Comparison of ENCODE assay signal across 23 cellular contexts in genomic region chr12:6902448-6902847, GRCh38. TPM values are rescaled to one million over a fixed set of nuclear protein-coding genes. Genes with fewer than 3 reads are reported as not detected.
DNase-seq lines count a peak whose midpoint lies in the region; ATAC-seq and TF ChIP-seq lines count a peak whose summit lies in the region.
"Had no signal": no experiment of that assay in that cellular context is flagged by ENCODE, and none has a peak within 500 bp of the region (broad histone marks: within the 10 kb centered on the region; RNA-seq: fewer than 3 reads in every experiment).

No MANE protein-coding gene starts in this region.

- no peak overlapping the region for H3K4me3 ChIP-seq in GM23248

- DNase-seq in activated naive CD8-positive, alpha-beta T cell treated with anti-CD3 and anti-CD28 coated beads, Interleukin-2, amount 10 ng/mL, durations not matched to agents 7 days and 5 days: no peak
- DNase-seq in activated naive CD8-positive, alpha-beta T cell treated with anti-CD3 and anti-CD28 coated beads, Interleukin-2, amount 50 U/mL, for 24 hours: no peak
- DNase-seq in glutamatergic neuron: no peak
- DNase-seq in activated CD8-positive, alpha-beta memory T cell treated with anti-CD3 and anti-CD28 coated beads for 24 hours: no peak
- DNase-seq in GM23248: no peak
- DNase-seq: 8988T; ACHN; BE2C; Calu3; CD8-positive, alpha-beta memory T cell; DMS79 treated with DMSO at 0.1 percent for 48 hours; IMR-90; MM.1S; NCI-H2029; NCI-H446 treated with DMSO at 0.1 percent for 48 hours; NCI-H526; RPMI8226; SHP77 had no signal

- WGBS in GM23248 (ENCODE audit: low coverage in 1 of 2, low lambda C conversion rate in 2 of 2, missing lambda C conversion rate in 2 of 2), 2 experiments: 62 to 70% methylated on average over 4 of the region's 4 CpGs

- H3K9me3 Mint-ChIP-seq in activated naive CD8-positive, alpha-beta T cell treated with anti-CD3 and anti-CD28 coated beads, Interleukin-2, amount 10 ng/mL, durations not matched to agents 7 days and 5 days: no peaks in the 10 kb centered on the region
- H3K9me3 Mint-ChIP-seq in activated naive CD8-positive, alpha-beta T cell treated with anti-CD3 and anti-CD28 coated beads, Interleukin-2, amount 50 U/mL, for 24 hours: no peaks in the 10 kb centered on the region
- H3K9me3 Mint-ChIP-seq in activated T-helper 17 cell treated with anti-CD3 and anti-CD28 coated beads, Interleukin-2, amount 50 U/mL, for 72 hours: no peaks in the 10 kb centered on the region
- H3K9me3 Mint-ChIP-seq in glutamatergic neuron (ENCODE audit: unreplicated experiment): peaks cover 6% of the 10 kb centered on the region
- H3K9me3 Mint-ChIP-seq: CD14-positive monocyte; CD8-positive, alpha-beta memory T cell had no signal

- H3K27ac ChIP-seq in GM23248: no peak overlapping the region
- H3K27ac ChIP-seq: KMS-11 had no signal

- no peaks in the 10 kb centered on the region for H3K36me3 ChIP-seq in GM23248 (ENCODE audit: low read depth)
- H3K36me3 ChIP-seq: BE2C had no signal

- peaks cover 13% of the 10 kb centered on the region for H3K4me1 Mint-ChIP-seq in activated naive CD8-positive, alpha-beta T cell treated with anti-CD3 and anti-CD28 coated beads, Interleukin-2, amount 10 ng/mL, durations not matched to agents 7 days and 5 days
- H3K4me1 Mint-ChIP-seq in activated naive CD8-positive, alpha-beta T cell treated with anti-CD3 and anti-CD28 coated beads, Interleukin-2, amount 50 U/mL, for 24 hours: peaks cover 12% of the 10 kb centered on the region
- peaks cover 4% of the 10 kb centered on the region for H3K4me1 Mint-ChIP-seq in activated T-helper 17 cell treated with anti-CD3 and anti-CD28 coated beads, Interleukin-2, amount 50 U/mL, for 72 hours
- H3K4me1 Mint-ChIP-seq in glutamatergic neuron (ENCODE audit: low read depth, unreplicated experiment): no peaks in the 10 kb centered on the region

- POLR2A ChIA-PET in activated naive CD8-positive, alpha-beta T cell treated with anti-CD3 and anti-CD28 coated beads, Interleukin-2, amount 10 ng/mL, durations not matched to agents 7 days and 5 days (lab: Charles Lee): interaction anchor here (1.0 to 1.1 kb wide), 2 partner anchors 11 to 116 kb away, joined by 3 read pairs; partner anchors contain the start of gene LPCAT3

- peaks cover 8% of the 10 kb centered on the region; the same call in 1 of the 2 replicates for H3K4me1 ChIP-seq in GM23248 (ENCODE audit: insufficient read depth)

- no peaks in the 10 kb centered on the region for H3F3A ChIP-seq in GM23248 (ENCODE audit: insufficient read depth)

- no peak overlapping the region for H3K4me3 Mint-ChIP-seq in activated naive CD8-positive, alpha-beta T cell treated with anti-CD3 and anti-CD28 coated beads, Interleukin-2, amount 10 ng/mL, durations not matched to agents 7 days and 5 days
- H3K4me3 Mint-ChIP-seq in activated naive CD8-positive, alpha-beta T cell treated with anti-CD3 and anti-CD28 coated beads, Interleukin-2, amount 50 U/mL, for 24 hours: no peak overlapping the region
- no peak overlapping the region for H3K4me3 Mint-ChIP-seq in activated T-helper 17 cell treated with anti-CD3 and anti-CD28 coated beads, Interleukin-2, amount 50 U/mL, for 72 hours
- H3K4me3 Mint-ChIP-seq in glutamatergic neuron (ENCODE audit: unreplicated experiment): peak overlapping the region; percentile 6
- H3K4me3 Mint-ChIP-seq: CD14-positive monocyte; CD8-positive, alpha-beta memory T cell had no signal

- ATAC-seq in activated naive CD8-positive, alpha-beta T cell treated with anti-CD3 and anti-CD28 coated beads, Interleukin-2, amount 10 ng/mL, durations not matched to agents 7 days and 5 days (ENCODE audit: low read depth): no peak
- ATAC-seq in activated naive CD8-positive, alpha-beta T cell treated with anti-CD3 and anti-CD28 coated beads, Interleukin-2, amount 50 U/mL, for 24 hours: no peak
- ATAC-seq in activated T-helper 17 cell treated with anti-CD3 and anti-CD28 coated beads, Interleukin-2, amount 50 U/mL, for 72 hours (replicated peaks): no peak
- ATAC-seq in GM19023 (IDR thresholded peaks at IDR 0.05; ENCODE audit: unreplicated experiment): no peak
- ATAC-seq: HCT116 had no signal

- no peak overlapping the region for H3K4me2 ChIP-seq in GM23248 (ENCODE audit: unreplicated experiment)
- H3K4me2 ChIP-seq: KMS-11 had no signal

- no peaks in the 10 kb centered on the region for H3K79me2 ChIP-seq in GM23248 (ENCODE audit: insufficient read depth)

- H3K9ac ChIP-seq in GM23248: no peak overlapping the region
- H3K9ac ChIP-seq: KMS-11 had no signal

- H4K20me1 ChIP-seq in GM23248 (ENCODE audit: insufficient read depth): no peaks in the 10 kb centered on the region

- no peaks in the 10 kb centered on the region for H3K9me2 ChIP-seq in GM23248 (ENCODE audit: insufficient read depth)

- no peak overlapping the region for H2AFZ ChIP-seq in GM23248

- no peaks in the 10 kb centered on the region for H3K27me3 ChIP-seq in GM23248 (replicated peaks; ENCODE audit: insufficient read depth)
- H3K27me3 ChIP-seq: BE2C had no signal

- peak overlapping the region; percentile 1 for H3K27ac Mint-ChIP-seq in activated naive CD8-positive, alpha-beta T cell treated with anti-CD3 and anti-CD28 coated beads, Interleukin-2, amount 10 ng/mL, durations not matched to agents 7 days and 5 days
- no peak overlapping the region for H3K27ac Mint-ChIP-seq in activated naive CD8-positive, alpha-beta T cell treated with anti-CD3 and anti-CD28 coated beads, Interleukin-2, amount 50 U/mL, for 24 hours
- peak overlapping the region; percentile 11 for H3K27ac Mint-ChIP-seq in activated T-helper 17 cell treated with anti-CD3 and anti-CD28 coated beads, Interleukin-2, amount 50 U/mL, for 72 hours
- no peak overlapping the region for H3K27ac Mint-ChIP-seq in glutamatergic neuron (ENCODE audit: unreplicated experiment)
- H3K27ac Mint-ChIP-seq: CD14-positive monocyte had no signal

- in situ Hi-C loops in GM23248 (cut with MboI): no loop called here

- no peaks in the 10 kb centered on the region for H3K9me3 ChIP-seq in GM23248 (ENCODE audit: low read depth)
- H3K9me3 ChIP-seq: BE2C had no signal

- TF ChIP-seq CTCF in glutamatergic neuron (IDR thresholded peaks at IDR 0.05; ENCODE audit: partially characterized antibody, unreplicated experiment): no peak

- H3K36me3 Mint-ChIP-seq in activated naive CD8-positive, alpha-beta T cell treated with anti-CD3 and anti-CD28 coated beads, Interleukin-2, amount 10 ng/mL, durations not matched to agents 7 days and 5 days: no peaks in the 10 kb centered on the region
- no peaks in the 10 kb centered on the region for H3K36me3 Mint-ChIP-seq in activated naive CD8-positive, alpha-beta T cell treated with anti-CD3 and anti-CD28 coated beads, Interleukin-2, amount 50 U/mL, for 24 hours (ENCODE audit: low read depth)
- no peaks in the 10 kb centered on the region for H3K36me3 Mint-ChIP-seq in activated T-helper 17 cell treated with anti-CD3 and anti-CD28 coated beads, Interleukin-2, amount 50 U/mL, for 72 hours (ENCODE audit: low read depth)
- no peaks in the 10 kb centered on the region for H3K36me3 Mint-ChIP-seq in glutamatergic neuron (ENCODE audit: unreplicated experiment)
- H3K36me3 Mint-ChIP-seq: CD14-positive monocyte; CD8-positive, alpha-beta memory T cell had no signal

- H3K27me3 Mint-ChIP-seq in activated naive CD8-positive, alpha-beta T cell treated with anti-CD3 and anti-CD28 coated beads, Interleukin-2, amount 10 ng/mL, durations not matched to agents 7 days and 5 days: peaks cover 2% of the 10 kb centered on the region
- no peaks in the 10 kb centered on the region for H3K27me3 Mint-ChIP-seq in activated naive CD8-positive, alpha-beta T cell treated with anti-CD3 and anti-CD28 coated beads, Interleukin-2, amount 50 U/mL, for 24 hours
- no peaks in the 10 kb centered on the region for H3K27me3 Mint-ChIP-seq in activated T-helper 17 cell treated with anti-CD3 and anti-CD28 coated beads, Interleukin-2, amount 50 U/mL, for 72 hours
- H3K27me3 Mint-ChIP-seq in glutamatergic neuron (ENCODE audit: unreplicated experiment): peaks cover 1% of the 10 kb centered on the region
- H3K27me3 Mint-ChIP-seq: CD8-positive, alpha-beta memory T cell had no signal

RNA-seq across cellular contexts. Expression of gene LRRC23, which starts 2.2 kb away (rescaled TPM):
- total RNA-seq in activated naive CD8-positive, alpha-beta T cell treated with anti-CD3 and anti-CD28 coated beads, Interleukin-2, amount 10 ng/mL, durations not matched to agents 7 days and 5 days: 1 to 10 TPM; 8.1 to 8.3 TPM
- 1 to 10 TPM; 4.4 to 7.6 TPM for total RNA-seq in activated T-helper 17 cell treated with anti-CD3 and anti-CD28 coated beads, Interleukin-2, amount 50 U/mL, for 72 hours
- 2.6 TPM for total RNA-seq in glutamatergic neuron (ENCODE audit: unreplicated experiment)
- total RNA-seq in GM23248 (2014; rRNA removed; shearing (Covaris generic)): 4.3 and 4.6 TPM in 2 replicates
- polyA plus RNA-seq in GM23248 (2016; fragmentation: Nextera tagmentation; extraction: Ambion mirVana): 4.5 and 6.2 TPM in 2 replicates

RNA-seq across cellular contexts. Expression of gene ENO2, which starts 11.9 kb away (rescaled TPM):
- total RNA-seq in activated naive CD8-positive, alpha-beta T cell treated with anti-CD3 and anti-CD28 coated beads, Interleukin-2, amount 10 ng/mL, durations not matched to agents 7 days and 5 days: 100 to 1,000 TPM; 231 to 242 TPM
- 100 to 1,000 TPM; 234 to 858 TPM for total RNA-seq in activated T-helper 17 cell treated with anti-CD3 and anti-CD28 coated beads, Interleukin-2, amount 50 U/mL, for 72 hours
- total RNA-seq in glutamatergic neuron (ENCODE audit: unreplicated experiment): 182 TPM
- total RNA-seq in GM23248 (2014; rRNA removed; shearing (Covaris generic)): 10.1 and 16.3 TPM in 2 replicates
- polyA plus RNA-seq in GM23248 (2016; fragmentation: Nextera tagmentation; extraction: Ambion mirVana): 32.8 and 34.2 TPM in 2 replicates

RNA-seq across cellular contexts. Expression of gene ATN1, which starts 25.3 kb away (rescaled TPM):
- 10 to 100 TPM; 31.0 to 31.3 TPM for total RNA-seq in activated naive CD8-positive, alpha-beta T cell treated with anti-CD3 and anti-CD28 coated beads, Interleukin-2, amount 10 ng/mL, durations not matched to agents 7 days and 5 days
- total RNA-seq in activated T-helper 17 cell treated with anti-CD3 and anti-CD28 coated beads, Interleukin-2, amount 50 U/mL, for 72 hours: 10 to 100 TPM; 34.0 to 62.3 TPM
- total RNA-seq in glutamatergic neuron (ENCODE audit: unreplicated experiment): 94.6 TPM
- 6.5 and 8.7 TPM in 2 replicates for total RNA-seq in GM23248 (2014; rRNA removed; shearing (Covaris generic))
- 13.3 and 14.7 TPM in 2 replicates for polyA plus RNA-seq in GM23248 (2016; fragmentation: Nextera tagmentation; extraction: Ambion mirVana)

RNA-seq across cellular contexts. Expression of gene SPSB2, which starts 29.3 kb away (rescaled TPM):
- 10 to 100 TPM; 16.4 to 17.0 TPM for total RNA-seq in activated naive CD8-positive, alpha-beta T cell treated with anti-CD3 and anti-CD28 coated beads, Interleukin-2, amount 10 ng/mL, durations not matched to agents 7 days and 5 days
- total RNA-seq in activated T-helper 17 cell treated with anti-CD3 and anti-CD28 coated beads, Interleukin-2, amount 50 U/mL, for 72 hours: 1 to 10 TPM; 2.2 to 2.4 TPM
- 4.3 TPM for total RNA-seq in glutamatergic neuron (ENCODE audit: unreplicated experiment)
- 4.4 and 4.6 TPM in 2 replicates for total RNA-seq in GM23248 (2014; rRNA removed; shearing (Covaris generic))
- polyA plus RNA-seq in GM23248 (2016; fragmentation: Nextera tagmentation; extraction: Ambion mirVana): 4.1 and 4.8 TPM in 2 replicates

RNA-seq across cellular contexts. Expression of gene TPI1, which starts 35.1 kb away (rescaled TPM):
- 1,000 to 10,000 TPM; 1,129 to 1,200 TPM for total RNA-seq in activated naive CD8-positive, alpha-beta T cell treated with anti-CD3 and anti-CD28 coated beads, Interleukin-2, amount 10 ng/mL, durations not matched to agents 7 days and 5 days
- total RNA-seq in activated T-helper 17 cell treated with anti-CD3 and anti-CD28 coated beads, Interleukin-2, amount 50 U/mL, for 72 hours: 1,000 to 10,000 TPM; 1,893 to 2,116 TPM
- total RNA-seq in glutamatergic neuron (ENCODE audit: unreplicated experiment): 663 TPM
- 1,720 and 1,799 TPM in 2 replicates for total RNA-seq in GM23248 (2014; rRNA removed; shearing (Covaris generic))
- polyA plus RNA-seq in GM23248 (2016; fragmentation: Nextera tagmentation; extraction: Ambion mirVana): 1,936 and 1,978 TPM in 2 replicates

Comparison
In these comparisons a context has a peak if more than half of its experiments do, and no peak if none do; other contexts are left out.
1. H3K27ac Mint-ChIP-seq: peak in activated naive CD8-positive, alpha-beta T cell treated with anti-CD3 and anti-CD28 coated beads, Interleukin-2, amount 10 ng/mL, durations not matched to agents 7 days and 5 days (single experiment) and activated T-helper 17 cell treated with anti-CD3 and anti-CD28 coated beads, Interleukin-2, amount 50 U/mL, for 72 hours (single experiment); none in activated naive CD8-positive, alpha-beta T cell treated with anti-CD3 and anti-CD28 coated beads, Interleukin-2, amount 50 U/mL, for 24 hours (single experiment) and glutamatergic neuron (single experiment).
2. RNA of gene ENO2, which starts 11.9 kb away (total RNA-seq): 234 to 858 TPM in activated T-helper 17 cell treated with anti-CD3 and anti-CD28 coated beads, Interleukin-2, amount 50 U/mL, for 72 hours, 231 to 242 TPM in activated naive CD8-positive, alpha-beta T cell treated with anti-CD3 and anti-CD28 coated beads, Interleukin-2, amount 10 ng/mL, durations not matched to agents 7 days and 5 days and 182 TPM in glutamatergic neuron (single experiment); 10.1 to 16.3 TPM in GM23248; every median in the first group is over 10 times any median in the second.